In genomic region chr12:67592228-67593011, GRCh38 we compare ENCODE assay signal across 8 cellular contexts. TPM values are rescaled to one million over a fixed set of nuclear protein-coding genes. Genes with fewer than 3 reads are reported as not detected.
DNase-seq lines count a peak whose midpoint lies in the region; ATAC-seq and TF ChIP-seq lines count a peak whose summit lies in the region.

No MANE protein-coding gene starts in this region.

- WGBS in esophagus muscularis mucosa, result 80% methylated on average over 2 of the region's 2 CpGs

- DNase-seq in activated T-cell treated with anti-CD3 and anti-CD28 coated beads, Interleukin-2, amount 50 U/mL, for 24 hours, result no peak
- DNase-seq in activated T-cell treated with anti-CD3 and anti-CD28 coated beads for 4 hours (no peak), NCI-H2196 treated with DMSO at 0.1 percent for 48 hours (lab: John Stamatoyannopoulos, UW; ENCODE audit: unreplicated experiment) (peak; percentile 39), hippocampal formation (lab: John Stamatoyannopoulos, UW) (no peak), esophagus muscularis mucosa (ENCODE audit: extremely low spot score) (no peak)

- H3K4me1 ChIP-seq in duodenal mucosa (ENCODE audit: control insufficient read depth in 1 of 2, insufficient read depth in 2 of 2, low read length in 2 of 2), result peaks cover 12 to 13% of the 10 kb centered on the region in 2 donors
- H3K4me1 ChIP-seq in parathyroid adenoma, result peaks cover 9% of the 10 kb centered on the region
- peaks cover 0 to 8% (median 4%) of the 10 kb centered on the region in 4 donors for H3K4me1 ChIP-seq in esophagus muscularis mucosa

- H3K36me3 ChIP-seq in duodenal mucosa (ENCODE audit: control insufficient read depth in 1 of 2, insufficient read depth in 2 of 2, low read length in 2 of 2) (no peaks in the 10 kb centered on the region), parathyroid adenoma (ENCODE audit: control insufficient read depth, insufficient read depth, low read length) (no peaks in the 10 kb centered on the region), esophagus muscularis mucosa (no peaks in the 10 kb centered on the region)

- no peaks in the 10 kb centered on the region for H3K9me3 ChIP-seq in duodenal mucosa (ENCODE audit: control insufficient read depth in 1 of 2, low read length in 2 of 2)
- no peaks in the 10 kb centered on the region for H3K9me3 ChIP-seq in parathyroid adenoma (ENCODE audit: control insufficient read depth, low read length)
- no peaks in the 10 kb centered on the region for H3K9me3 ChIP-seq in esophagus muscularis mucosa

- ATAC-seq in HG02759 (IDR thresholded peaks at IDR 0.05; ENCODE audit: unreplicated experiment), result peak; percentile 93

- H3K27ac ChIP-seq in duodenal mucosa (ENCODE audit: low read depth, low read length) (peak overlapping the region; percentile 37), parathyroid adenoma (no peak overlapping the region), esophagus muscularis mucosa (replicated peaks in 1 of 4) (no peak overlapping the region)

- H3K79me2 ChIP-seq in parathyroid adenoma, result no peaks in the 10 kb centered on the region

- TF ChIP-seq CTCF in parathyroid adenoma (IDR thresholded peaks at IDR 0.05), result no peak
- no peak for TF ChIP-seq CTCF in esophagus muscularis mucosa (IDR thresholded peaks at IDR 0.05)

- H3K36me3 Mint-ChIP-seq in activated T-cell treated with anti-CD3 and anti-CD28 coated beads, Interleukin-2, amount 50 U/mL, for 24 hours (ENCODE audit: low read depth), result no peaks in the 10 kb centered on the region

- H3K27me3 ChIP-seq in duodenal mucosa (ENCODE audit: control insufficient read depth in 1 of 2, insufficient read depth in 2 of 2, low read length in 2 of 2), result no peaks in the 10 kb centered on the region
- no peaks in the 10 kb centered on the region for H3K27me3 ChIP-seq in parathyroid adenoma (ENCODE audit: control insufficient read depth, insufficient read depth, low read length)
- no peaks in the 10 kb centered on the region for H3K27me3 ChIP-seq in esophagus muscularis mucosa

- TF ChIP-seq POLR2A in esophagus muscularis mucosa (IDR thresholded peaks at IDR 0.05; ENCODE audit: low read depth), result no peak

- H3K27ac Mint-ChIP-seq in activated T-cell treated with anti-CD3 and anti-CD28 coated beads, Interleukin-2, amount 50 U/mL, for 24 hours, result peak overlapping the region; percentile 55

- no peak for TF ChIP-seq EP300 in esophagus muscularis mucosa (IDR thresholded peaks at IDR 0.05)

- H3K27me3 Mint-ChIP-seq in activated T-cell treated with anti-CD3 and anti-CD28 coated beads, Interleukin-2, amount 50 U/mL, for 24 hours, result no peaks in the 10 kb centered on the region

- no peaks in the 10 kb centered on the region for H3K9me3 Mint-ChIP-seq in activated T-cell treated with anti-CD3 and anti-CD28 coated beads, Interleukin-2, amount 50 U/mL, for 24 hours

- H3K9ac ChIP-seq in duodenal mucosa (ENCODE audit: low read depth in 1 of 2, low read length in 2 of 2) (no peak overlapping the region), parathyroid adenoma (no peak overlapping the region)

- peak overlapping the region; percentile 39 for H3K4me2 ChIP-seq in parathyroid adenoma (ENCODE audit: low read length)

- H2AFZ ChIP-seq in parathyroid adenoma, result peak overlapping the region; percentile 23

- peaks cover 51% of the 10 kb centered on the region for H3K4me1 Mint-ChIP-seq in activated T-cell treated with anti-CD3 and anti-CD28 coated beads, Interleukin-2, amount 50 U/mL, for 24 hours (ENCODE audit: low read depth)

- H3K4me3 Mint-ChIP-seq in activated T-cell treated with anti-CD3 and anti-CD28 coated beads, Interleukin-2, amount 50 U/mL, for 24 hours, result no peak overlapping the region

- H3K4me3 ChIP-seq in duodenal mucosa (ENCODE audit: low read depth in 1 of 2, low read length in 2 of 2), result peak overlapping the region in 1 of 2 donors; percentile 7
- H3K4me3 ChIP-seq in parathyroid adenoma (ENCODE audit: low read depth, low read length), result no peak overlapping the region
- no peak overlapping the region for H3K4me3 ChIP-seq in esophagus muscularis mucosa

- intact Hi-C loops in esophagus muscularis mucosa (cut with DNase I), result no loop called here

RNA-seq across cellular contexts. Expression of gene DYRK2, which starts 56.1 kb away (rescaled TPM):
- total RNA-seq in esophagus muscularis mucosa, result 10 to 100 TPM; 22.2 to 57.9 (median 36.9) TPM
